Comparison of ENCODE assay signal across 9 cellular contexts in the genomic region with DNA sequence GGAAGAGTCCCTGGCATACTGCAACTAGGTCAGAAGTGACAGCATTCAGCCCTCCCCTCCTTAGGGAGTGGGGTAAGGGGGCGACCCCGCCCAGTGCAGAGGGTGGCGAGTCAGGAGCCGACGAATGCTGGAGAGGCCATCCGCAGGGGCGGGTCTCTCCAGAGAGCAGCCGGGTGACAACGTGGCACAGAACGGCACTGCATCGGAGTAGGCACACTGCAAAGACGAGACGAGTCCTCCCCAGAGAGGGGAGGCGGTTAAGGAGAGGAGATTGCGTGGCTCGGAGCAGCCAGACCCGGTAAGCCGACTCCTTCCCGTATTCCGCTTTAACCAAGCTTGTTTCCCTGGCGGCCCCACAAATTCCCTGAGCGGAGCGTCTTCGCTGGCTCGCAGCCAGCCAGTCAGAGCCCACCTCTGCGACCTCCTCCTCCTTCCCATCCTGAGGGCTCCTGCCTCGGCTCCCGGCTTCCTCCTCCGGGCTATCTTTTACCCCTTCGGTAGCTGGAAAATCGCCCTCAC. TPM values are rescaled to one million over a fixed set of nuclear protein-coding genes. Genes with fewer than 3 reads are reported as not detected.
DNase-seq lines count a peak whose midpoint lies in the region; ATAC-seq, FAIRE-seq and TF ChIP-seq lines count a peak whose summit lies in the region.
"Had no signal": no experiment of that assay in that cellular context is flagged by ENCODE, and none has a peak within 500 bp of the region (broad histone marks: within the 10 kb centered on the region; RNA-seq: fewer than 3 reads in every experiment).

No MANE protein-coding gene starts in this region.

- no peaks in the 10 kb centered on the region for H3K9me3 Mint-ChIP-seq in type B pancreatic cell
- H3K9me3 Mint-ChIP-seq: central memory CD8-positive, alpha-beta T cell had no signal

- peaks cover 4% of the 10 kb centered on the region for H3K4me1 Mint-ChIP-seq in type B pancreatic cell (ENCODE audit: unreplicated experiment)
- H3K4me1 Mint-ChIP-seq: central memory CD8-positive, alpha-beta T cell had no signal

- no peaks in the 10 kb centered on the region for H3K36me3 Mint-ChIP-seq in type B pancreatic cell

- FAIRE-seq in HepG2 (lab: Jason Lieb, UNC), result no peak
- no peak for FAIRE-seq in GM19239 (lab: Jason Lieb, UNC)

- H4K20me1 ChIP-seq in HepG2 (ENCODE audit: insufficient read depth, low read length), result no peaks in the 10 kb centered on the region

- H3K27me3 ChIP-seq in HUES64 (ENCODE audit: insufficient read depth, low read length), result peaks cover 14% of the 10 kb centered on the region
- peaks cover 0 to 13% of the 10 kb centered on the region in 2 experiments; a peak in 1 of 5 replicates for H3K27me3 ChIP-seq in HepG2 (ENCODE audit: control insufficient read depth in 1 of 2, insufficient read depth in 2 of 2, low read length in 2 of 2)
- H3K27me3 ChIP-seq in prostate gland (replicated peaks; ENCODE audit: insufficient read depth), result no peaks in the 10 kb centered on the region

- TF ChIP-seq CTCF in cardiac fibroblast (IDR thresholded peaks at IDR 0.05; ENCODE audit: low read depth, low read length) (no peak), HepG2 (CRISPR knock-in tag; IDR thresholded peaks at IDR 0.05) (no peak), type B pancreatic cell (conservative IDR thresholded peaks at IDR 0.05) (no peak), prostate gland (IDR thresholded peaks at IDR 0.05) (no peak)

- peaks cover 32% of the 10 kb centered on the region for H3K27me3 Mint-ChIP-seq in type B pancreatic cell

- H3K9me3 ChIP-seq in HUES64 (ENCODE audit: insufficient read depth, low read depth, low read length) (no peaks in the 10 kb centered on the region), HepG2 (ENCODE audit: low read length) (no peaks in the 10 kb centered on the region), prostate gland (no peaks in the 10 kb centered on the region)

- DNase-seq in AG08396 (ENCODE audit: low spot score) (peak; percentile 49), cardiac fibroblast (ENCODE audit: low read depth in 2 of 2) (peak; percentile 61 to 67), HepG2 (ENCODE audit: low spot score) (no peak), type B pancreatic cell (ENCODE audit: extremely low spot score, unreplicated experiment) (peak; percentile 69), GM19239 (ENCODE audit: insufficient read length, low spot score) (no peak), prostate gland (ENCODE audit: low spot score) (no peak)

- intact Hi-C loops in HepG2 (cut with micrococcal nuclease; ENCODE audit: unreplicated experiment), result no loop called here
- intact Hi-C loops in prostate gland (cut with DNase I), result no loop called here

- no peak for TF ChIP-seq RAD21 in HepG2 (CRISPR knock-in tag; IDR thresholded peaks at IDR 0.05)

- in situ Hi-C loops in HepG2 (cut with HindIII; ENCODE audit: extremely low pct_ligation_motif_present, low pct_unique_long_range_greater_than_20kb), result no loop called here

- H3K27ac ChIP-seq in HUES64 (ENCODE audit: low read depth, low read length) (no peak overlapping the region), HepG2 (ENCODE audit: extremely low read length, insufficient read depth, low read length) (no peak overlapping the region), prostate gland (no peak overlapping the region)

- no TSS peak for BruUV-seq in HepG2 (replicated peaks; lab: Mats Ljungman, UMichigan)

- H3K4me3 ChIP-seq in HUES64 (ENCODE audit: low read length) (peak overlapping the region; percentile 67), cardiac fibroblast (replicated peaks in 1 of 2; ENCODE audit: low read depth in 2 of 2, low read length in 2 of 2) (peak overlapping the region; percentile 57 to 64), HepG2 (replicated peaks in 1 of 3; ENCODE audit: insufficient read depth in 1 of 3, low read depth in 2 of 3, low read length in 3 of 3) (peak overlapping the region in 1 of 3 experiments; percentile 40; a peak in 1 of 6 replicates), prostate gland (peak overlapping the region in 1 of 2 donors; percentile 8)

- TF ChIP-seq EP300 in HepG2 (IDR thresholded peaks at IDR 0.05; ENCODE audit: low read depth in 2 of 2, low read length in 2 of 2) (no peak), HepG2 (CRISPR knock-in tag; IDR thresholded peaks at IDR 0.05; ENCODE audit: borderline replicate concordance) (no peak)

- H3K4me3 Mint-ChIP-seq in type B pancreatic cell, result peak overlapping the region; percentile 89
- H3K4me3 Mint-ChIP-seq: central memory CD8-positive, alpha-beta T cell had no signal

- H2AFZ ChIP-seq in HepG2 (ENCODE audit: low read length), result peak overlapping the region; percentile 42

- CTCF ChIA-PET in HepG2 (lab: Yijun Ruan, JAX; ENCODE audit: low intra/inter-chr PET ratio, low total read pairs), result no interaction called here

- peak overlapping the region; percentile 47 for H3K27ac Mint-ChIP-seq in type B pancreatic cell

- POLR2A ChIA-PET in HepG2 (lab: Yijun Ruan, JAX), result no interaction called here

- H3K4me1 ChIP-seq in HUES64 (ENCODE audit: insufficient read depth, low read length), result peaks cover 2% of the 10 kb centered on the region; the same call in 1 of the 2 replicates
- H3K4me1 ChIP-seq in HepG2 (ENCODE audit: insufficient read depth, low read length), result no peaks in the 10 kb centered on the region
- no peaks in the 10 kb centered on the region for H3K4me1 ChIP-seq in prostate gland (replicated peaks)

- H3K79me2 ChIP-seq in HepG2 (ENCODE audit: insufficient read depth, low read length), result no peaks in the 10 kb centered on the region

- ATAC-seq in HepG2, result peak; percentile 63
- no peak for ATAC-seq in HG02885 (IDR thresholded peaks at IDR 0.05; ENCODE audit: poor library complexity, unreplicated experiment)

- TF ChIP-seq POLR2A in HepG2 (IDR thresholded peaks at IDR 0.05; ENCODE audit: insufficient read depth in 1 of 2, low read depth in 2 of 2, low read length in 2 of 2) (no peak), prostate gland (IDR thresholded peaks at IDR 0.05) (no peak)

- H3K9ac ChIP-seq in HUES64 (ENCODE audit: low read depth, low read length), result peak overlapping the region; percentile 59
- H3K9ac ChIP-seq in HepG2 (ENCODE audit: insufficient read depth, low read depth, low read length), result no peak overlapping the region

- under 1% methylated on average over 29 of the region's 31 CpGs for WGBS in HUES64
- 6% methylated on average over 6 of the region's 31 CpGs for WGBS in HepG2 (ENCODE audit: low lambda C conversion rate)
- WGBS in prostate gland, result under 1% methylated on average over 17 of the region's 31 CpGs

- H3K36me3 ChIP-seq in HUES64 (ENCODE audit: insufficient read depth, low read length) (no peaks in the 10 kb centered on the region), HepG2 (replicated peaks in 1 of 2; ENCODE audit: control insufficient read depth in 1 of 2, insufficient read depth in 2 of 2, low read length in 2 of 2) (no peaks in the 10 kb centered on the region), prostate gland (no peaks in the 10 kb centered on the region)

- H3K4me2 ChIP-seq in HepG2 (ENCODE audit: low read depth, low read length), result peak overlapping the region; percentile 51; the same call in 1 of the 2 replicates

TF ChIP-seq in HepG2, 621 proteins besides CTCF, POLR2A, EP300 and RAD21:
- no peak for TF ChIP-seq JARID2 (CRISPR knock-in tag; IDR thresholded peaks at IDR 0.05; ENCODE audit: insufficient replicate concordance)
- no peak for TF ChIP-seq ONECUT2 (CRISPR knock-in tag; IDR thresholded peaks at IDR 0.05)
- TF ChIP-seq TCF7 (IDR thresholded peaks at IDR 0.05; ENCODE audit: low read depth), result no peak
- TF ChIP-seq TOE1 (CRISPR knock-in tag; IDR thresholded peaks at IDR 0.05), result no peak
- no peak for TF ChIP-seq YEATS2 (CRISPR knock-in tag; IDR thresholded peaks at IDR 0.05; ENCODE audit: borderline replicate concordance)
- TF ChIP-seq, protein P1, sequence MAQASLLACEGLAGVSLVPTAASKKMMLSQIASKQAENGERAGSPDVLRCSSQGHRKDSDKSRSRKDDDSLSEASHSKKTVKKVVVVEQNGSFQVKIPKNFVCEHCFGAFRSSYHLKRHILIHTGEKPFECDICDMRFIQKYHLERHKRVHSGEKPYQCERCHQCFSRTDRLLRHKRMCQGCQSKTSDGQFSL (CRISPR knock-in tag; IDR thresholded peaks at IDR 0.05), result no peak
- TF ChIP-seq EZH2 (conservative IDR thresholded peaks at IDR 0.05; ENCODE audit: low read depth, low read length), result 0 out of 2 replicates have a peak, but pooled peaks have one; percentile 11
- no peak for TF ChIP-seq REPIN1 (CRISPR knock-in tag; IDR thresholded peaks at IDR 0.05; ENCODE audit: borderline replicate concordance, low read depth)
TF ChIP-seq in HepG2: peak in this region for 1.

RNA-seq across cellular contexts. Expression of a gene that starts 54.9 kb away (rescaled TPM):
- polyA plus RNA-seq in HUES64 (2013, experiment 1 of 2), result 58.9 TPM
- polyA plus RNA-seq in HUES64 (2013, experiment 2 of 2), result 83.5 TPM
- total RNA-seq in HepG2 (2016; rRNA removed; fragmentation: Illumina TruSeq; extraction: Trizol) (not detected in 2 replicates), type B pancreatic cell (ENCODE audit: low replicate concordance) (107 and 393 TPM in 2 replicates), prostate gland (10 to 100 TPM in 1 of 2 donors, 1 to 10 TPM in 1; 6.5 to 13.5 TPM)
- total RNA-seq in HepG2 (2016; cell fraction: cytosol; rRNA removed; fragmentation: Illumina TruSeq; extraction: Trizol; ENCODE audit: low read depth), result 0.10 TPM in 1 of 2 replicates, not detected in the other
- total RNA-seq in HepG2 (2016; cell fraction: insoluble cytoplasmic fraction; rRNA removed; fragmentation: Illumina TruSeq; extraction: Trizol), result 0.15 TPM in 1 of 2 replicates, not detected in the other
- not detected in 2 replicates for total RNA-seq in HepG2 (2016; cell fraction: membrane; rRNA removed; fragmentation: Illumina TruSeq; extraction: Trizol)
- total RNA-seq in HepG2 (2016; cell fraction: nucleus; rRNA removed; fragmentation: Illumina TruSeq; extraction: Trizol), result not detected in 2 replicates
- polyA plus RNA-seq in HepG2 (2011; rRNA removed), result 0.10 and 0.13 TPM in 2 replicates
- polyA plus RNA-seq in HepG2 (2011; cell fraction: cytosol; rRNA removed), result 0.07 TPM in 1 of 2 replicates, not detected in the other
- not detected in 2 replicates for polyA plus RNA-seq in HepG2 (2011; cell fraction: nucleus; rRNA removed)
- not detected in 2 replicates for polyA plus RNA-seq in HepG2 (2012)
- polyA plus RNA-seq in HepG2 (2016; cell fraction: cytosol; fragmentation: Illumina TruSeq; extraction: Trizol; ENCODE audit: low read depth), result not detected in 2 replicates
- polyA plus RNA-seq in HepG2 (2016; cell fraction: insoluble cytoplasmic fraction; fragmentation: Illumina TruSeq; extraction: Trizol; ENCODE audit: low read depth), result not detected in 2 replicates
- not detected in 2 replicates for polyA plus RNA-seq in HepG2 (2016; cell fraction: membrane; fragmentation: Illumina TruSeq; extraction: Trizol; ENCODE audit: low read depth)
- not detected in 2 replicates for polyA plus RNA-seq in HepG2 (2016; cell fraction: nucleus; fragmentation: Illumina TruSeq; extraction: Trizol; ENCODE audit: insufficient read depth, low read depth)
- not detected in 2 replicates for polyA minus RNA-seq in HepG2 (2011; rRNA and poly(A)+ RNA removed; ENCODE audit: low replicate concordance)
- not detected in 2 replicates for polyA minus RNA-seq in HepG2 (2011; cell fraction: cytosol; rRNA and poly(A)+ RNA removed)
- polyA minus RNA-seq in HepG2 (2011; cell fraction: nucleus; rRNA and poly(A)+ RNA removed), result not detected in 2 replicates

Comparison
In these comparisons a context has a peak if more than half of its experiments do, and no peak if none do; other contexts are left out.
1. DNase-seq: peak in AG08396 (single experiment), cardiac fibroblast (2 of 2) and type B pancreatic cell (single experiment); none in HepG2 (single experiment), GM19239 (single experiment) and prostate gland (single experiment).